20 cellular contexts compared by ENCODE assay signal in the genomic region with DNA sequence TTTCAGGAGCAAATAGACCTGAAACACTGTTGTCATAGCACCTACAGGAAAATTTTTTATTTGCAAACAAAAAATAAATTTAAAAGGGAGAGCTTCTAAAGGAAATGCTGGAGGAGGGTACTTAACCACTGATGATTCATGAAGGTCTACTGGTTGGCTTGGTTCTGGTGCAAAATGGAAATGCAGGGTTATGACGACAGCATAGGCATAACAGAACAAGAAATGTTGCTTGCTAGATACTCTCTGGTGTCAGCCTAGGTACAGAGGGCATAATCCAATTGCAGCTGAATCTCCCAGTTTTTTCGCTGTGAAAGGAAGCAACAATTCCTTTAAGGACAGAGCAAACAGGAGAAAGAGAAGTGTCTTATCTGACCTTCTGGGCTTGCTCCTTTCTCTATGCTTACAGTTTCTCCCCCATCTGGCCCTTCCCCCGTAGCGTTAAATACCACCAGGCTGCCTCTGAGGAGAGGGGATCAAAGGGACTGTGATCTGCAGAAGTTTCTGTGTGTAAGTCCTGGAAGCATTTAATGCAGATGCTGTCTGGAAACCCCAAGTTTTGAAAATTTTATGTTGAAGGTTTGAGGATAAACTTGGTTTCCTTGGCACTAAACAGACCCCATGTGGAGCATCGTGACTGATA. TPM values are rescaled to one million over a fixed set of nuclear protein-coding genes. Genes with fewer than 3 reads are reported as not detected.
A peak's percentile ranks its signal among the peaks of the same experiment; 100 is the strongest.
DNase-seq lines count a peak whose midpoint lies in the region; ATAC-seq and TF ChIP-seq lines count a peak whose summit lies in the region.
"Had no signal": no experiment of that assay in that cellular context is flagged by ENCODE, and none has a peak within 500 bp of the region (broad histone marks: within the 10 kb centered on the region; RNA-seq: fewer than 3 reads in every experiment).

No MANE protein-coding gene starts in this region.

- H3K36me3 Mint-ChIP-seq in neural progenitor cell = no peaks in the 10 kb centered on the region

- no peaks in the 10 kb centered on the region for H3K27me3 Mint-ChIP-seq in neural progenitor cell (ENCODE audit: insufficient read depth, low read depth)

- H4K20me1 ChIP-seq in neural progenitor cell (ENCODE audit: low read depth) = no peaks in the 10 kb centered on the region

- no peaks in the 10 kb centered on the region for H3K79me2 ChIP-seq in neural progenitor cell (ENCODE audit: low read depth)

- no peaks in the 10 kb centered on the region for H3K27me3 ChIP-seq in neural progenitor cell

- no peak overlapping the region for H3K4me3 Mint-ChIP-seq in neural progenitor cell
- H3K4me3 Mint-ChIP-seq: nephron; T-helper 2 cell treated with Interferon-gamma antibody and Interleukin-4, amounts not matched to agents 5 μg/mL and 100 μg/mL, for 36 hours had no signal

- H3K4me1 ChIP-seq in neural progenitor cell = peaks cover 24% of the 10 kb centered on the region
- H3K4me1 ChIP-seq: psoas muscle had no signal

- DNase-seq in NK-92 treated with Interleukin-12 subunit alpha and Interleukin-12 subunit beta, amount 100 ng/mL, for 24 hours (lab: John Stamatoyannopoulos, UW) = peak; percentile 0
- DNase-seq in NK-92 (lab: John Stamatoyannopoulos, UW; ENCODE audit: unreplicated experiment) (no peak), M059J (ENCODE audit: low read depth) (peak; percentile 64), choroid plexus epithelial cell (ENCODE audit: low read depth) (peak; percentile 5), neural progenitor cell (ENCODE audit: low spot score) (peak; percentile 36), A172 (ENCODE audit: low spot score) (no peak), GM13977 (ENCODE audit: low spot score) (no peak)
- DNase-seq: 8988T; activated CD4-positive, alpha-beta T cell treated with anti-CD3 and anti-CD28 coated beads for 1 hour; activated gamma-delta T cell; anterior cingulate cortex; GM23248; mesenchymal stem cell; NCI-H1048; NCI-H526 treated with DMSO at 0.1 percent for 48 hours; psoas muscle had no signal

- in situ Hi-C loops in GM13977 (cut with MboI; ENCODE audit: low pct_unique_long_range_greater_than_20kb, low sequenced_read_pairs, unreplicated experiment) = no loop called here

- H3K4me1 Mint-ChIP-seq in neural progenitor cell = peaks cover 17% of the 10 kb centered on the region
- H3K4me1 Mint-ChIP-seq: nephron had no signal

- no peak overlapping the region for H3K27ac Mint-ChIP-seq in neural progenitor cell
- H3K27ac Mint-ChIP-seq: T-helper 2 cell treated with Interferon-gamma antibody and Interleukin-4, amounts not matched to agents 5 μg/mL and 100 μg/mL, for 36 hours had no signal

- H3K36me3 ChIP-seq in neural progenitor cell = no peaks in the 10 kb centered on the region
- H3K36me3 ChIP-seq: thoracic aorta had no signal

- peak overlapping the region; percentile 41 for H3K4me2 ChIP-seq in neural progenitor cell

- no peaks in the 10 kb centered on the region for H3K9me3 ChIP-seq in neural progenitor cell (ENCODE audit: low read depth)
- H3K9me3 ChIP-seq: psoas muscle, thoracic aorta had no signal

- no peak overlapping the region for H3K9ac ChIP-seq in neural progenitor cell
- H3K9ac ChIP-seq: GM23248 had no signal

- no peaks in the 10 kb centered on the region for H3F3A ChIP-seq in neural progenitor cell (ENCODE audit: low read depth)

- TF ChIP-seq CTCF in choroid plexus epithelial cell (conservative IDR thresholded peaks at IDR 0.05; ENCODE audit: low read depth, low read length) (no peak), neural progenitor cell (IDR thresholded peaks at IDR 0.05) (no peak), GM13977 (IDR thresholded peaks at IDR 0.05; ENCODE audit: extremely low read depth, insufficient read depth, missing control alignments) (no peak)

- H2AFZ ChIP-seq in neural progenitor cell (replicated peaks) = peak overlapping the region; percentile 91
- H2AFZ ChIP-seq: GM23248 had no signal

- no peak overlapping the region for H3K27ac ChIP-seq in neural progenitor cell
- H3K27ac ChIP-seq: GM23248, psoas muscle, thoracic aorta had no signal

- H3K4me3 ChIP-seq in choroid plexus epithelial cell (ENCODE audit: low read depth, low read length) = no peak overlapping the region
- H3K4me3 ChIP-seq in neural progenitor cell = no peak overlapping the region
- H3K4me3 ChIP-seq: GM23248, psoas muscle, thoracic aorta had no signal

- no peaks in the 10 kb centered on the region for H3K9me3 Mint-ChIP-seq in neural progenitor cell
- H3K9me3 Mint-ChIP-seq: nephron; T-helper 2 cell treated with Interferon-gamma antibody and Interleukin-4, amounts not matched to agents 5 μg/mL and 100 μg/mL, for 36 hours had no signal

- no peak for ATAC-seq in HG03469 (IDR thresholded peaks at IDR 0.05; ENCODE audit: unreplicated experiment)
- ATAC-seq: psoas muscle had no signal

RNA-seq across cellular contexts. Expression of a gene that starts 23.7 kb away (rescaled TPM):
- total RNA-seq in M059J (2014; rRNA removed; shearing (Covaris generic)) = 31.5 and 52.7 TPM in 2 replicates
- 64.5 and 85.4 TPM in 2 replicates for total RNA-seq in neural progenitor cell (ENCODE audit: low replicate concordance)
- total RNA-seq in A172 (2014; rRNA removed; shearing (Covaris generic)) = 18.3 and 28.6 TPM in 2 replicates

Comparison
In these comparisons a context has a peak if more than half of its experiments do, and no peak if none do; other contexts are left out.
1. DNase-seq: peak in NK-92 treated with Interleukin-12 subunit alpha and Interleukin-12 subunit beta, amount 100 ng/mL, for 24 hours (single experiment), M059J (single experiment), choroid plexus epithelial cell (single experiment) and neural progenitor cell (single experiment); none in NK-92 (single experiment), A172 (single experiment) and GM13977 (single experiment).